In genomic region chr2:102256874-102257462, GRCh38 we compare ENCODE assay signal across 13 cellular contexts. TPM values are rescaled to one million over a fixed set of nuclear protein-coding genes. Genes with fewer than 3 reads are reported as not detected.
A peak's percentile ranks its signal among the peaks of the same experiment; 100 is the strongest.
DNase-seq lines count a peak whose midpoint lies in the region; ATAC-seq and TF ChIP-seq lines count a peak whose summit lies in the region.
"Had no signal": no experiment of that assay in that cellular context is flagged by ENCODE, and none has a peak within 500 bp of the region (broad histone marks: within the 10 kb centered on the region; RNA-seq: fewer than 3 reads in every experiment).

No MANE protein-coding gene starts in this region.

- TF ChIP-seq POLR2A in gastrocnemius medialis (IDR thresholded peaks at IDR 0.05) = no peak

- no peaks in the 10 kb centered on the region for H3K9me3 ChIP-seq in gastrocnemius medialis
- H3K9me3 ChIP-seq: SJCRH30 had no signal

- TF ChIP-seq CTCF in chondrocyte (IDR thresholded peaks at IDR 0.05) (no peak), gastrocnemius medialis (IDR thresholded peaks at IDR 0.05 in 4 of 5, conservative IDR thresholded peaks at IDR 0.05 in 1 of 5) (no peak), foreskin fibroblast (IDR thresholded peaks at IDR 0.05; ENCODE audit: low read depth, low read length) (no peak)

- no peaks in the 10 kb centered on the region for H3K36me3 ChIP-seq in gastrocnemius medialis
- H3K36me3 ChIP-seq: SJCRH30 had no signal

- peaks cover 12 to 33% of the 10 kb centered on the region in 2 donors for H3K4me1 ChIP-seq in gastrocnemius medialis

- H3K9me3 Mint-ChIP-seq in activated naive CD4-positive, alpha-beta T cell treated with anti-CD3 and anti-CD28 coated beads, Interleukin-2, amount 50 U/mL, for 24 hours = no peaks in the 10 kb centered on the region
- H3K9me3 Mint-ChIP-seq in chondrocyte (ENCODE audit: low read depth) = peaks cover 2% of the 10 kb centered on the region

- H3K4me3 ChIP-seq in gastrocnemius medialis (peak overlapping the region in 3 of 4 donors; percentile 15 to 23 (median 22)), foreskin fibroblast (ENCODE audit: low read depth in 1 of 2, low read length in 2 of 2) (no peak overlapping the region)
- H3K4me3 ChIP-seq: GM12878, SJCRH30 had no signal

- peaks cover 54% of the 10 kb centered on the region for H3K4me1 Mint-ChIP-seq in activated naive CD4-positive, alpha-beta T cell treated with anti-CD3 and anti-CD28 coated beads, Interleukin-2, amount 50 U/mL, for 24 hours
- peaks cover 22% of the 10 kb centered on the region for H3K4me1 Mint-ChIP-seq in chondrocyte (ENCODE audit: low read depth)

- H3K4me3 Mint-ChIP-seq in activated naive CD4-positive, alpha-beta T cell treated with anti-CD3 and anti-CD28 coated beads, Interleukin-2, amount 50 U/mL, for 24 hours = no peak overlapping the region
- H3K4me3 Mint-ChIP-seq in chondrocyte (ENCODE audit: unreplicated experiment) = no peak overlapping the region

- peak overlapping the region in 3 of 4 donors; percentile 72 to 82 (median 77) for H3K27ac ChIP-seq in gastrocnemius medialis
- H3K27ac ChIP-seq: SJCRH30 had no signal

- intact Hi-C loops in gastrocnemius medialis (cut with DNase I; ENCODE audit: low total_unique reads) = no loop called here

- H3K36me3 Mint-ChIP-seq in activated naive CD4-positive, alpha-beta T cell treated with anti-CD3 and anti-CD28 coated beads, Interleukin-2, amount 50 U/mL, for 24 hours = peaks cover 3% of the 10 kb centered on the region
- H3K36me3 Mint-ChIP-seq in chondrocyte (ENCODE audit: low read depth) = peaks cover 1% of the 10 kb centered on the region

- no peak for DNase-seq in activated naive CD4-positive, alpha-beta T cell treated with anti-CD3 and anti-CD28 coated beads, Interleukin-2, amount 50 U/mL, for 16 hours
- DNase-seq in RPMI7951 (ENCODE audit: low read depth) (peak; percentile 9), chondrocyte (ENCODE audit: low spot score) (no peak), gastrocnemius medialis (no peak), KBM-7 (no peak), foreskin fibroblast (no peak)
- DNase-seq in stimulated activated CD4-positive, alpha-beta T cell treated with anti-CD3 and anti-CD28 coated beads, Interleukin-4, amount 100 ng/mL, for 4 hours = no peak
- DNase-seq: NCI-H510A had no signal

- ATAC-seq in gastrocnemius medialis = peak; percentile 53 to 57
- ATAC-seq: HepG2 had no signal

- peak overlapping the region; percentile 64 for H3K27ac Mint-ChIP-seq in activated naive CD4-positive, alpha-beta T cell treated with anti-CD3 and anti-CD28 coated beads, Interleukin-2, amount 50 U/mL, for 24 hours
- H3K27ac Mint-ChIP-seq in chondrocyte (ENCODE audit: unreplicated experiment) = peak overlapping the region; percentile 98

- in situ Hi-C loops in gastrocnemius medialis (cut with MboI; ENCODE audit: low sequenced_read_pairs in 4 of 4) (loop anchor here in 2 of 4 donors (5.0 to 10.0 kb wide), 3 partner anchors 95 to 188 kb away; partner anchors contain the start of gene IL18R1 (in 1 of the 2)), KBM-7 (cut with MboI; ENCODE audit: low pct_unique_long_range_greater_than_20kb, low sequenced_read_pairs) (loop anchor here (10.0 kb wide), 1 partner anchor 188 kb away; no protein-coding TSS in a partner anchor)

- no peaks in the 10 kb centered on the region for H3K27me3 Mint-ChIP-seq in activated naive CD4-positive, alpha-beta T cell treated with anti-CD3 and anti-CD28 coated beads, Interleukin-2, amount 50 U/mL, for 24 hours
- H3K27me3 Mint-ChIP-seq in chondrocyte (ENCODE audit: low read depth) = no peaks in the 10 kb centered on the region

- peaks cover 0 to 5% (median 0%) of the 10 kb centered on the region in 3 donors for H3K27me3 ChIP-seq in gastrocnemius medialis
- H3K27me3 ChIP-seq: SJCRH30 had no signal

RNA-seq across cellular contexts. Expression of gene IL1RL1, which starts 54.4 kb away (rescaled TPM):
- 0.10 TPM in 1 of 2 replicates, not detected in the other for total RNA-seq in RPMI7951 (2014; rRNA removed; shearing (Covaris generic))
- not detected in 3 replicates for total RNA-seq in chondrocyte
- 1 to 10 TPM in 3 of 4 donors, under 1 TPM in 1; 0.82 to 6.8 (median 2.7) TPM for total RNA-seq in gastrocnemius medialis
- total RNA-seq: myocyte, SJCRH30 had no signal

Comparison
In these comparisons a context has a peak if more than half of its experiments do, and no peak if none do; other contexts are left out.
1. H3K4me3 ChIP-seq: peak in gastrocnemius medialis (3 of 4); none in foreskin fibroblast (0 of 2).